ENCODE assay signal across 7 cellular contexts in the genomic region with DNA sequence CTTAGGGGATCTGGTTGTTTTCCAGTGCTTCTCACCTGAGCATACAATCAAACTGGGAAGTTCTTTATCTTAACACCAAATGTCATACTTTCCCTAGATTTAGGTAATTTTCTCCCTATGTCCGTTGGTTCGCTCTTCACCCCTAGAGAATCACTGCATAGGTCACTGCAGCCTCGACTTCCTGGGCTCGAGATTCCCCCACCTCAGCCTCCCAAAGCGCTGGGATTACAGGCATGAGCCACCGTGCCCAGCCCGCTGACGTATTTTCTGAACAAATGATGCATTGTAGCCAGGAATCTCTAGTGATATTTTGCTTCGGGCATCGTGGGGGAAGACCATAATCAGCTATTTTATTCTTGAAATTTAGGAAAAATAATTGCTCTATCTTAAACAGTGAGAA. TPM values are rescaled to one million over a fixed set of nuclear protein-coding genes. Genes with fewer than 3 reads are reported as not detected.
DNase-seq lines count a peak whose midpoint lies in the region; ATAC-seq and TF ChIP-seq lines count a peak whose summit lies in the region.
"Had no signal": no experiment of that assay in that cellular context is flagged by ENCODE, and none has a peak within 500 bp of the region (broad histone marks: within the 10 kb centered on the region; RNA-seq: fewer than 3 reads in every experiment).

No MANE protein-coding gene starts in this region.

- H3K27ac ChIP-seq in colonic mucosa = peak overlapping the region; percentile 95
- H3K27ac ChIP-seq in prostate gland = peak overlapping the region; percentile 93 to 97

- H3K4me1 ChIP-seq in colonic mucosa (peaks cover 8% of the 10 kb centered on the region), prostate gland (replicated peaks) (peaks cover 8% of the 10 kb centered on the region)

- DNase-seq in M059J (ENCODE audit: low read depth) = peak; percentile 41
- no peak for DNase-seq in colonic mucosa
- DNase-seq in prostate gland (ENCODE audit: low spot score) = no peak

- ATAC-seq in GM21737 (IDR thresholded peaks at IDR 0.05; ENCODE audit: unreplicated experiment) (no peak), GM19467 (IDR thresholded peaks at IDR 0.05; ENCODE audit: unreplicated experiment) (no peak), HG02884 (IDR thresholded peaks at IDR 0.05; ENCODE audit: unreplicated experiment) (no peak)

- WGBS in prostate gland = 36% methylated on average over 10 of the region's 10 CpGs

- H3K9ac ChIP-seq in colonic mucosa (ENCODE audit: low read depth in 2 of 2, low read length in 2 of 2) = peak overlapping the region; percentile 57 to 64

- intact Hi-C loops in colonic mucosa (cut with DNase I) (loop anchor here (10.0 kb wide), 1 partner anchor 71 kb away; a partner anchor contains a TSS), prostate gland (cut with DNase I) (loop anchor here (5.0 kb wide), 1 partner anchor 42 kb away; a partner anchor contains a TSS)

- H3K4me3 ChIP-seq in colonic mucosa = peak overlapping the region; percentile 49
- peak overlapping the region; percentile 61 for H3K4me3 ChIP-seq in prostate gland

- H3K27me3 ChIP-seq in colonic mucosa = no peaks in the 10 kb centered on the region
- no peaks in the 10 kb centered on the region for H3K27me3 ChIP-seq in prostate gland (replicated peaks; ENCODE audit: insufficient read depth)

- TF ChIP-seq CTCF in colonic mucosa (IDR thresholded peaks at IDR 0.05) (no peak), prostate gland (IDR thresholded peaks at IDR 0.05) (no peak)

- TF ChIP-seq POLR2A in prostate gland (IDR thresholded peaks at IDR 0.05) = no peak

- H3K9me3 ChIP-seq in colonic mucosa (no peaks in the 10 kb centered on the region), prostate gland (no peaks in the 10 kb centered on the region)

- H3K36me3 ChIP-seq in colonic mucosa (peaks cover 6% of the 10 kb centered on the region), prostate gland (peaks cover 9 to 16% of the 10 kb centered on the region in 2 donors)

RNA-seq across cellular contexts. Expression of a gene that starts 1.1 kb away (rescaled TPM):
- total RNA-seq in M059J (2014; rRNA removed; shearing (Covaris generic)) = 2,885 and 2,938 TPM in 2 replicates
- total RNA-seq in colonic mucosa (1,000 to 10,000 TPM; 3,248 to 3,669 TPM), prostate gland (1,000 to 10,000 TPM; 2,549 to 4,385 TPM)

RNA-seq across cellular contexts. Expression of a gene that starts 2.7 kb away (rescaled TPM):
- total RNA-seq in M059J (2014; rRNA removed; shearing (Covaris generic)) = 1.4 and 2.1 TPM in 2 replicates
- 1 to 10 TPM; 3.5 to 6.1 TPM for total RNA-seq in colonic mucosa
- total RNA-seq in prostate gland = 1 to 10 TPM; 4.6 to 9.1 TPM

RNA-seq across cellular contexts. Expression of a gene that starts 11.0 kb away (rescaled TPM):
- 134 and 184 TPM in 2 replicates for total RNA-seq in M059J (2014; rRNA removed; shearing (Covaris generic))
- total RNA-seq in colonic mucosa (100 to 1,000 TPM in 1 of 2 donors, 10 to 100 TPM in 1; 69.6 to 155 TPM), prostate gland (10 to 100 TPM; 75.0 to 93.3 TPM)

RNA-seq across cellular contexts. Expression of a gene that starts 12.7 kb away (rescaled TPM):
- total RNA-seq in M059J (2014; rRNA removed; shearing (Covaris generic)) = 86.5 and 117 TPM in 2 replicates
- total RNA-seq in colonic mucosa (10 to 100 TPM; 63.9 to 72.8 TPM), prostate gland (100 to 1,000 TPM in 1 of 2 donors, 10 to 100 TPM in 1; 66.8 to 167 TPM)

RNA-seq across cellular contexts. Expression of a gene that starts 35.4 kb away (rescaled TPM):
- 0.37 TPM in 1 of 2 replicates, not detected in the other for total RNA-seq in M059J (2014; rRNA removed; shearing (Covaris generic))
- total RNA-seq in colonic mucosa = 100 to 1,000 TPM; 158 to 206 TPM
- 100 to 1,000 TPM in 1 of 2 donors, 10 to 100 TPM in 1; 77.3 to 117 TPM for total RNA-seq in prostate gland
- total RNA-seq: glomerular endothelial cell had no signal
